28 cellular contexts compared by ENCODE assay signal in the genomic region with DNA sequence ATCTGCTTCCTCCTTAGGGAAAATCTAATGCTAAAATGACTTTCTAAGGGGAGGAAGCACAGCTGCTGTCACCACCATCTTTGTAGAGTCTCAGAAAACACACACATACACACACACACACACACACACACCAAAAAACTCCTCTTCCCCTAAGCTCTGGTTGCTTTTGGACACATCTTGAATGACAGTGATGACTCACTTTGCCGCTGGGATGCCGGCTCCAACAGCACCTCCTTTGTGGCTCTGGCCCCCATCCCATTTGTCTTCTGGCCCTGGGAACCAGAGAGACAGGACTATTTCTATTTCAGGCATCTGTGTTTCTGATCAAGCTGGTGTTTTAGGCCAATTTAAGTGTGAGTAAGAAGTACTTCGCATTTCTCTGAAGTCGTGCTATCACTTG.
DNase-seq lines count a peak whose midpoint lies in the region; ATAC-seq and TF ChIP-seq lines count a peak whose summit lies in the region.
"Had no signal": no experiment of that assay in that cellular context is flagged by ENCODE, and none has a peak within 500 bp of the region (broad histone marks: within the 10 kb centered on the region; RNA-seq: fewer than 3 reads in every experiment).

No MANE protein-coding gene starts in this region.

- H3K4me1 ChIP-seq in neuronal stem cell (ENCODE audit: control insufficient read depth in 2 of 2, insufficient read depth in 1 of 2, low read depth in 1 of 2, low read length in 2 of 2) (peaks cover 4 to 10% of the 10 kb centered on the region in 2 donors), Caco-2 (no peaks in the 10 kb centered on the region), esophagus squamous epithelium (no peaks in the 10 kb centered on the region)
- H3K4me1 ChIP-seq: left ventricle myocardium inferior, parathyroid adenoma, sigmoid colon, stomach, tibial nerve had no signal

- H3K9ac ChIP-seq in neuronal stem cell (ENCODE audit: low read depth, low read length, poor library complexity): no peak overlapping the region
- H3K9ac ChIP-seq: parathyroid adenoma had no signal

- no CpG with 5 or more reads among the region's 4 CpGs for WGBS in neuronal stem cell (ENCODE audit: extremely low coverage in 2 of 2, insufficient read length in 2 of 2, insufficient replicate concordance in 1 of 2), 2 donors
- 32 to 43% methylated on average over 4 of the region's 4 CpGs for WGBS in esophagus squamous epithelium, 2 donors

- no peak overlapping the region for H3K14ac ChIP-seq in neuronal stem cell (ENCODE audit: low read length)

- H2AK5ac ChIP-seq in neuronal stem cell (ENCODE audit: low read depth, low read length): no peak overlapping the region

- H3K27ac ChIP-seq in brain microvascular endothelial cell: no peak overlapping the region
- no peak overlapping the region for H3K27ac ChIP-seq in neuronal stem cell (replicated peaks; ENCODE audit: low read length)
- H3K27ac ChIP-seq in esophagus squamous epithelium: no peak overlapping the region
- H3K27ac ChIP-seq: left ventricle myocardium inferior, parathyroid adenoma, sigmoid colon, stomach, tibial nerve had no signal

- BruUV-seq in Caco-2 (replicated peaks; lab: Mats Ljungman, UMichigan): no TSS peak

- H3K4me1 Mint-ChIP-seq in Caco-2 (ENCODE audit: low read depth, unreplicated experiment): no peaks in the 10 kb centered on the region
- H3K4me1 Mint-ChIP-seq in activated T-cell treated with anti-CD3 and anti-CD28 coated beads, Interleukin-2, amount 50 U/mL, for 72 hours (ENCODE audit: low read depth): no peaks in the 10 kb centered on the region
- H3K4me1 Mint-ChIP-seq: activated CD4-positive, alpha-beta T cell treated with anti-CD3 and anti-CD28 coated beads, Interleukin-2, amount 10 ng/mL, durations not matched to agents 7 days and 5 days; activated T-helper 17 cell treated with anti-CD3 and anti-CD28 coated beads, Interleukin-2, amount 50 U/mL, for 72 hours; CD14-positive monocyte; immature natural killer cell; natural killer cell had no signal

- TF ChIP-seq CTCF in brain microvascular endothelial cell (IDR thresholded peaks at IDR 0.05; ENCODE audit: low read depth, low read length, missing control alignments) (no peak), Caco-2 (IDR thresholded peaks at IDR 0.05; ENCODE audit: insufficient read depth in 1 of 2, low read depth in 1 of 2, low read length in 1 of 2, severe bottlenecking in 1 of 2, unreplicated experiment in 1 of 2) (no peak), esophagus squamous epithelium (IDR thresholded peaks at IDR 0.05) (no peak)

- H3K4me3 ChIP-seq in MG63: no peak overlapping the region
- no peak overlapping the region for H3K4me3 ChIP-seq in brain microvascular endothelial cell (ENCODE audit: low read depth, low read length)
- no peak overlapping the region for H3K4me3 ChIP-seq in neuronal stem cell (ENCODE audit: low read length in 2 of 2)
- H3K4me3 ChIP-seq in Caco-2 (ENCODE audit: low read depth, low read length): no peak overlapping the region
- H3K4me3 ChIP-seq in esophagus squamous epithelium: no peak overlapping the region
- H3K4me3 ChIP-seq: left ventricle myocardium inferior, sigmoid colon, stomach, tibial nerve had no signal

- no peak overlapping the region for H2BK12ac ChIP-seq in neuronal stem cell (ENCODE audit: low read length)

- no peak overlapping the region for H4K91ac ChIP-seq in neuronal stem cell (ENCODE audit: low read depth, low read length, poor library complexity)

- H4K8ac ChIP-seq in neuronal stem cell (ENCODE audit: low read depth, low read length): peak overlapping the region; percentile 23

- in situ Hi-C loops in brain microvascular endothelial cell (cut with HindIII; ENCODE audit: low pct_ligation_motif_present, low sequenced_read_pairs): no loop called here

- H3K36me3 ChIP-seq in MG63 (no peaks in the 10 kb centered on the region), brain microvascular endothelial cell (replicated peaks) (no peaks in the 10 kb centered on the region), neuronal stem cell (replicated peaks in 1 of 2; ENCODE audit: control insufficient read depth in 2 of 2, insufficient read depth in 2 of 2, low read length in 2 of 2) (no peaks in the 10 kb centered on the region), Caco-2 (ENCODE audit: control insufficient read depth, insufficient read depth, low read length) (no peaks in the 10 kb centered on the region), esophagus squamous epithelium (no peaks in the 10 kb centered on the region)
- H3K36me3 ChIP-seq: left ventricle myocardium inferior, sigmoid colon, stomach, tibial nerve had no signal

- H3K4me2 ChIP-seq in neuronal stem cell (ENCODE audit: insufficient read depth, low read length, poor library complexity, severe bottlenecking): no peak overlapping the region

- H3K27me3 ChIP-seq in MG63: peaks cover 7% of the 10 kb centered on the region
- no peaks in the 10 kb centered on the region for H3K27me3 ChIP-seq in brain microvascular endothelial cell (replicated peaks)
- H3K27me3 ChIP-seq in neuronal stem cell (ENCODE audit: control insufficient read depth in 3 of 3, insufficient read depth in 3 of 3, low read depth in 1 of 3, low read length in 3 of 3): no peaks in the 10 kb centered on the region
- no peaks in the 10 kb centered on the region for H3K27me3 ChIP-seq in Caco-2 (replicated peaks; ENCODE audit: control insufficient read depth, insufficient read depth, low read length)
- H3K27me3 ChIP-seq in esophagus squamous epithelium: no peaks in the 10 kb centered on the region
- H3K27me3 ChIP-seq: sigmoid colon, stomach, tibial nerve had no signal

- H2AFZ ChIP-seq in neuronal stem cell (ENCODE audit: low read length): peak overlapping the region; percentile 69
- H2AFZ ChIP-seq: parathyroid adenoma had no signal

- no peaks in the 10 kb centered on the region for H3K79me1 ChIP-seq in neuronal stem cell (ENCODE audit: low read depth, low read length)

- H3K27ac Mint-ChIP-seq in Caco-2 (ENCODE audit: unreplicated experiment): no peak overlapping the region
- no peak overlapping the region for H3K27ac Mint-ChIP-seq in activated T-cell treated with anti-CD3 and anti-CD28 coated beads, Interleukin-2, amount 50 U/mL, for 72 hours
- H3K27ac Mint-ChIP-seq: activated CD4-positive, alpha-beta T cell treated with anti-CD3 and anti-CD28 coated beads, Interleukin-2, amount 10 ng/mL, durations not matched to agents 7 days and 5 days; activated naive CD4-positive, alpha-beta T cell treated with anti-CD3 and anti-CD28 coated beads, Interleukin-2, amount 50 U/mL, for 72 hours; activated T-helper 17 cell treated with anti-CD3 and anti-CD28 coated beads, Interleukin-2, amount 50 U/mL, for 72 hours; CD14-positive monocyte; HFFc6; immature natural killer cell; natural killer cell had no signal

- TF ChIP-seq POLR2A in esophagus squamous epithelium (IDR thresholded peaks at IDR 0.05): no peak

- no peaks in the 10 kb centered on the region for H3K9me3 Mint-ChIP-seq in Caco-2 (ENCODE audit: unreplicated experiment)
- no peaks in the 10 kb centered on the region for H3K9me3 Mint-ChIP-seq in activated T-cell treated with anti-CD3 and anti-CD28 coated beads, Interleukin-2, amount 50 U/mL, for 72 hours
- H3K9me3 Mint-ChIP-seq: activated CD4-positive, alpha-beta T cell treated with anti-CD3 and anti-CD28 coated beads, Interleukin-2, amount 10 ng/mL, durations not matched to agents 7 days and 5 days; activated naive CD4-positive, alpha-beta T cell treated with anti-CD3 and anti-CD28 coated beads, Interleukin-2, amount 50 U/mL, for 72 hours; activated T-helper 17 cell treated with anti-CD3 and anti-CD28 coated beads, Interleukin-2, amount 50 U/mL, for 72 hours; CD14-positive monocyte; HFFc6; natural killer cell had no signal

- DNase-seq in EH (ENCODE audit: low read depth) (peak; percentile 10), MG63 (peak; percentile 11), brain microvascular endothelial cell (peak; percentile 2), neuronal stem cell (ENCODE audit: low spot score) (no peak), SKM-1 (lab: John Stamatoyannopoulos, UW; ENCODE audit: unreplicated experiment) (no peak), Caco-2 (no peak), esophagus squamous epithelium (lab: John Stamatoyannopoulos, UW) (no peak)
- DNase-seq in activated T-cell treated with anti-CD3 and anti-CD28 coated beads, Interleukin-2, amount 50 U/mL, for 72 hours: no peak
- DNase-seq: activated CD4-positive, alpha-beta T cell treated with anti-CD3 and anti-CD28 coated beads, Interleukin-2, amount 10 ng/mL, durations not matched to agents 7 days and 5 days; DMS153; effector CD4-positive, alpha-beta T cell; HFFc6; immature natural killer cell; left ventricle myocardium inferior; natural killer cell; NCI-H1092 treated with DMSO at 0.1 percent for 48 hours; NCI-H1930; NCI-H2227 treated with DMSO at 0.1 percent for 48 hours; NCI-H774; sigmoid colon; stomach; T-helper 9 cell had no signal

- H2BK120ac ChIP-seq in neuronal stem cell (ENCODE audit: low read depth, low read length): no peak overlapping the region

- no peak for ATAC-seq in activated T-cell treated with anti-CD3 and anti-CD28 coated beads, Interleukin-2, amount 50 U/mL, for 72 hours (replicated peaks in 1 of 2)
- ATAC-seq: activated naive CD4-positive, alpha-beta T cell treated with anti-CD3 and anti-CD28 coated beads, Interleukin-2, amount 50 U/mL, for 72 hours; activated T-helper 17 cell treated with anti-CD3 and anti-CD28 coated beads, Interleukin-2, amount 50 U/mL, for 72 hours; HepG2; natural killer cell had no signal

- H3K4ac ChIP-seq in neuronal stem cell (ENCODE audit: low read length): no peak overlapping the region

- H2BK15ac ChIP-seq in neuronal stem cell (ENCODE audit: low read length): no peak overlapping the region

- H3K9me3 ChIP-seq in MG63: no peaks in the 10 kb centered on the region
- no peaks in the 10 kb centered on the region for H3K9me3 ChIP-seq in neuronal stem cell (replicated peaks in 1 of 2; ENCODE audit: control insufficient read depth in 2 of 2, insufficient read depth in 1 of 2, low read depth in 1 of 2, low read length in 2 of 2)
- H3K9me3 ChIP-seq in Caco-2: no peaks in the 10 kb centered on the region
- no peaks in the 10 kb centered on the region for H3K9me3 ChIP-seq in esophagus squamous epithelium
- H3K9me3 ChIP-seq: left ventricle myocardium inferior, sigmoid colon, stomach, tibial nerve had no signal

- H3K23ac ChIP-seq in neuronal stem cell (ENCODE audit: low read depth, low read length, poor library complexity): no peak overlapping the region

- no peak overlapping the region for H3K4me3 Mint-ChIP-seq in Caco-2 (ENCODE audit: unreplicated experiment)
- H3K4me3 Mint-ChIP-seq in activated T-cell treated with anti-CD3 and anti-CD28 coated beads, Interleukin-2, amount 50 U/mL, for 72 hours: no peak overlapping the region
- H3K4me3 Mint-ChIP-seq: activated CD4-positive, alpha-beta T cell treated with anti-CD3 and anti-CD28 coated beads, Interleukin-2, amount 10 ng/mL, durations not matched to agents 7 days and 5 days; activated T-helper 17 cell treated with anti-CD3 and anti-CD28 coated beads, Interleukin-2, amount 50 U/mL, for 72 hours; CD14-positive monocyte; HFFc6; immature natural killer cell; natural killer cell had no signal

- intact Hi-C loops in Caco-2 (cut with micrococcal nuclease; ENCODE audit: unreplicated experiment): no loop called here
- intact Hi-C loops in esophagus squamous epithelium (cut with DNase I): no loop called here

- POLR2A ChIA-PET in Caco-2 (lab: Charles Lee): no interaction called here

- CTCF ChIA-PET in Caco-2 (lab: Charles Lee): no interaction called here

- H3K18ac ChIP-seq in neuronal stem cell (ENCODE audit: low read length): no peak overlapping the region

- H3K27me3 Mint-ChIP-seq in Caco-2 (ENCODE audit: insufficient read depth, unreplicated experiment): peaks cover 25% of the 10 kb centered on the region
- H3K27me3 Mint-ChIP-seq in activated T-cell treated with anti-CD3 and anti-CD28 coated beads, Interleukin-2, amount 50 U/mL, for 72 hours (ENCODE audit: low read depth): no peaks in the 10 kb centered on the region

- H3K36me3 Mint-ChIP-seq in Caco-2 (ENCODE audit: insufficient read depth, unreplicated experiment): no peaks in the 10 kb centered on the region
- no peaks in the 10 kb centered on the region for H3K36me3 Mint-ChIP-seq in activated T-cell treated with anti-CD3 and anti-CD28 coated beads, Interleukin-2, amount 50 U/mL, for 72 hours (ENCODE audit: insufficient read depth in 2 of 2)
- H3K36me3 Mint-ChIP-seq: activated naive CD4-positive, alpha-beta T cell treated with anti-CD3 and anti-CD28 coated beads, Interleukin-2, amount 50 U/mL, for 72 hours; CD14-positive monocyte; immature natural killer cell; natural killer cell had no signal

- H2BK5ac ChIP-seq in neuronal stem cell (ENCODE audit: low read length): no peak overlapping the region

Comparison
In these comparisons a context has a peak if more than half of its experiments do, and no peak if none do; other contexts are left out.
1. DNase-seq: peak in EH (single experiment), MG63 (single experiment) and brain microvascular endothelial cell (single experiment); none in neuronal stem cell (single experiment), SKM-1 (single experiment), Caco-2 (0 of 2), esophagus squamous epithelium (single experiment) and activated T-cell treated with anti-CD3 and anti-CD28 coated beads, Interleukin-2, amount 50 U/mL, for 72 hours (0 of 2).